In the genomic region with DNA sequence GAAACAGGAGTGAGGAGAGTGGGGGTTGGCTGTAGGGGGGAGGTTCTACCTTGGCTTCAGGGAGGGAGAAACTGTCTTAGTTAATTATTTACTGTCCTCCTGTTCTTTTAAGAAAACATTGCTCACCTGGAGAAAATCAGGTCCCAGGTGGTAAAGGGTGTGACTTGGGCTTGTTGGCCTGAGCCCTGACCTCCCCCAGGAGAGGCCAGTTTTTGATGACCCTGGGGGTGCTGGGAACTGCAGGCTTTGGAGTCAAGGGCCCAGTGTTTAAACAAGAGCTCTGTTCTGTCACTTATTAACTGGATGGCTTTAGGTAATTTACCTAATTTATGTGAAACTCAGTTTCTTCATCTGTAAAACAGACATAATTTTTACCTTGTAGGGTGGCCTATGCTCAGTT, we compare ENCODE assay signal across 5 cellular contexts. TPM values are rescaled to one million over a fixed set of nuclear protein-coding genes. Genes with fewer than 3 reads are reported as not detected.
"Had no signal": no experiment of that assay in that cellular context is flagged by ENCODE, and none has a peak within 500 bp of the region (broad histone marks: within the 10 kb centered on the region; RNA-seq: fewer than 3 reads in every experiment).

No MANE protein-coding gene starts in this region.

RNA-seq across cellular contexts. Expression of a gene that starts 34.4 kb away (rescaled TPM):
- total RNA-seq: Right ventricle myocardium inferior had no signal

RNA-seq across cellular contexts. Expression of a gene that starts 55.2 kb away (rescaled TPM):
- total RNA-seq: MCF 10A, OCI-LY7, Right ventricle myocardium inferior, SJCRH30, SK-MEL-5 had no signal
